In genomic region chr7:131330299-131330698, GRCh38 we compare ENCODE assay signal across 11 cellular contexts. TPM values are rescaled to one million over a fixed set of nuclear protein-coding genes. Genes with fewer than 3 reads are reported as not detected.
DNase-seq lines count a peak whose midpoint lies in the region; ATAC-seq and TF ChIP-seq lines count a peak whose summit lies in the region.
"Had no signal": no experiment of that assay in that cellular context is flagged by ENCODE, and none has a peak within 500 bp of the region (broad histone marks: within the 10 kb centered on the region; RNA-seq: fewer than 3 reads in every experiment).

No MANE protein-coding gene starts in this region.

- H3K9me2 ChIP-seq in SK-N-SH (no peaks in the 10 kb centered on the region), PC-3 (replicated peaks; ENCODE audit: low read length) (no peaks in the 10 kb centered on the region)

- H3K36me3 ChIP-seq in SK-N-SH (replicated peaks in 1 of 2; ENCODE audit: control insufficient read depth in 1 of 2, insufficient read depth in 2 of 2, low read length in 1 of 2), result peaks cover 11 to 34% of the 10 kb centered on the region in 2 experiments
- peaks cover 4% of the 10 kb centered on the region; the same call in 1 of the 2 replicates for H3K36me3 ChIP-seq in PC-3 (ENCODE audit: low read depth, low read length)
- H3K36me3 ChIP-seq in skeletal muscle satellite cell (ENCODE audit: insufficient read depth, low read length), result no peaks in the 10 kb centered on the region

- CTCF ChIA-PET in SK-N-SH (lab: Yijun Ruan, JAX) (interaction anchor here (1.1 to 1.6 kb wide), 2 partner anchors 15 to 24 kb away, joined by 3 to 5 read pairs; no protein-coding TSS in a partner anchor), PC-3 (lab: Charles Lee) (no interaction called here)

- no TSS peak for BruUV-seq in PC-3 (replicated peaks; lab: Mats Ljungman, UMichigan)

- TF ChIP-seq RAD21 in SK-N-SH (IDR thresholded peaks at IDR 0.05; ENCODE audit: low read length), result no peak

- POLR2A ChIA-PET in SK-N-SH (lab: Yijun Ruan, JAX), result no interaction called here
- POLR2A ChIA-PET in PC-3 (lab: Charles Lee; ENCODE audit: unreplicated experiment), result no interaction called here

- H3K79me2 ChIP-seq in SK-N-SH (ENCODE audit: insufficient read depth) (peaks cover 75% of the 10 kb centered on the region), PC-3 (ENCODE audit: low read length) (peaks cover 79% of the 10 kb centered on the region)

- WGBS in SK-N-SH (ENCODE audit: low lambda C conversion rate), result 88% methylated on average over 4 of the region's 4 CpGs

- H3K27me3 ChIP-seq in SK-N-SH (ENCODE audit: insufficient read depth) (no peaks in the 10 kb centered on the region), PC-3 (ENCODE audit: low read length) (no peaks in the 10 kb centered on the region), skeletal muscle satellite cell (ENCODE audit: control insufficient read depth, insufficient read depth, low read length) (no peaks in the 10 kb centered on the region)

- peak overlapping the region; percentile 94; the same call in 1 of the 2 replicates for H3K4me2 ChIP-seq in SK-N-SH
- H3K4me2 ChIP-seq in PC-3 (ENCODE audit: low read length), result peak overlapping the region; percentile 97
- H3K4me2 ChIP-seq in skeletal muscle satellite cell (ENCODE audit: low read length), result peak overlapping the region; percentile 97

- 0 out of 4 replicates have a peak overlapping the region, but pooled peaks of 1 of the 2 experiments have one; percentile 1 for H3K4me3 ChIP-seq in SK-N-SH (ENCODE audit: low read depth in 2 of 2, low read length in 1 of 2)
- H3K4me3 ChIP-seq in PC-3 (ENCODE audit: low read length), result peak overlapping the region; percentile 88
- no peak overlapping the region for H3K4me3 ChIP-seq in skeletal muscle satellite cell (ENCODE audit: low read length)

- H3K9ac ChIP-seq in SK-N-SH (no peak overlapping the region), PC-3 (ENCODE audit: low read length) (no peak overlapping the region), skeletal muscle satellite cell (ENCODE audit: low read depth, low read length) (no peak overlapping the region)

- H3K9me3 ChIP-seq in SK-N-SH, result peaks cover 9% of the 10 kb centered on the region; the same call in 1 of the 2 replicates
- H3K9me3 ChIP-seq in PC-3 (ENCODE audit: low read length), result 0 out of 2 replicates have a peak, but pooled peaks cover 1% of the 10 kb centered on the region
- no peaks in the 10 kb centered on the region for H3K9me3 ChIP-seq in skeletal muscle satellite cell (replicated peaks; ENCODE audit: low read length)

- TF ChIP-seq EP300 in SK-N-SH (IDR thresholded peaks at IDR 0.05; ENCODE audit: borderline replicate concordance in 1 of 2, low read depth in 1 of 2, low read length in 1 of 2), result no peak

- TF ChIP-seq CTCF in SK-N-SH (IDR thresholded peaks at IDR 0.05) (no peak), PC-3 (conservative IDR thresholded peaks at IDR 0.05; ENCODE audit: low read depth, low read length) (no peak)

- ATAC-seq in SK-N-SH treated with all-trans-retinoic acid at 6 μM for 48 hours (no peak), PC-3 (no peak), HG02798 (IDR thresholded peaks at IDR 0.05; ENCODE audit: poor library complexity, unreplicated experiment) (no peak), HG03521 (IDR thresholded peaks at IDR 0.05; ENCODE audit: unreplicated experiment) (no peak)

- intact Hi-C loops in PC-3 (cut with micrococcal nuclease), result no loop called here

- H2AFZ ChIP-seq in SK-N-SH (ENCODE audit: low read depth), result no peak overlapping the region
- H2AFZ ChIP-seq in PC-3 (ENCODE audit: low read length), result no peak overlapping the region

- peaks cover 54% of the 10 kb centered on the region for H4K20me1 ChIP-seq in SK-N-SH (ENCODE audit: insufficient read depth)
- peaks cover 18% of the 10 kb centered on the region; the same call in 1 of the 2 replicates for H4K20me1 ChIP-seq in PC-3 (ENCODE audit: low read length)

- DNase-seq in SK-N-SH (no peak), PC-3 (no peak), epithelial cell of prostate (ENCODE audit: low read depth, low spot score) (no peak), COLO829 (ENCODE audit: low spot score) (no peak)
- DNase-seq: mesendoderm; NCI-H1436 treated with DMSO at 0.1 percent for 48 hours; stimulated activated CD4-positive, alpha-beta T cell treated with anti-CD3 and anti-CD28 coated beads, Interleukin-15, amount 100 ng/mL, for 24 hours had no signal

- H3K4me1 ChIP-seq in SK-N-SH (ENCODE audit: control insufficient read depth in 1 of 2, insufficient read depth in 2 of 2, low read depth in 1 of 2, low read length in 1 of 2) (peaks cover 11 to 15% of the 10 kb centered on the region in 2 experiments; a peak in 2 of 4 replicates), PC-3 (ENCODE audit: insufficient read depth, low read length) (peaks cover 30% of the 10 kb centered on the region), skeletal muscle satellite cell (ENCODE audit: control insufficient read depth, insufficient read depth, low read length) (peaks cover 22% of the 10 kb centered on the region)

- H3K27ac ChIP-seq in SK-N-SH (ENCODE audit: low read depth in 2 of 2, low read length in 1 of 2) (peak overlapping the region in 1 of 2 experiments; percentile 97; a peak in 1 of 4 replicates), PC-3 (ENCODE audit: low read length) (no peak overlapping the region), epithelial cell of prostate (peak overlapping the region; percentile 89)

- peaks cover 17% of the 10 kb centered on the region for H3F3A ChIP-seq in SK-N-SH (replicated peaks; ENCODE audit: insufficient read depth)
- no peaks in the 10 kb centered on the region for H3F3A ChIP-seq in PC-3 (ENCODE audit: low read length, unreplicated experiment)

TF ChIP-seq in SK-N-SH, 30 proteins besides CTCF, POLR2A, EP300 and RAD21:
- TF ChIP-seq GATA2 (CRISPR knock-in tag; IDR thresholded peaks at IDR 0.05), result no peak
- peak; percentile 18; the same call in 1 of the 2 replicates for TF ChIP-seq TEAD4 (IDR thresholded peaks at IDR 0.05; ENCODE audit: borderline replicate concordance, insufficient read depth)
TF ChIP-seq in SK-N-SH: peak in this region for 1.

TF ChIP-seq in SK-N-SH treated with all-trans-retinoic acid at 6 μM for 48 hours, 23 proteins besides CTCF, POLR2A, EP300 and RAD21:
- TF ChIP-seq PPARA (CRISPR knock-in tag; IDR thresholded peaks at IDR 0.05; ENCODE audit: borderline replicate concordance) (no peak), CSDC2 (CRISPR knock-in tag; IDR thresholded peaks at IDR 0.05) (no peak), CREB5 (CRISPR knock-in tag; IDR thresholded peaks at IDR 0.05; ENCODE audit: low read depth) (no peak), OSR1 (CRISPR knock-in tag; IDR thresholded peaks at IDR 0.05) (no peak), TOX (CRISPR knock-in tag; IDR thresholded peaks at IDR 0.05; ENCODE audit: borderline replicate concordance) (no peak), ZNF70 (CRISPR knock-in tag; IDR thresholded peaks at IDR 0.05) (no peak), PATZ1 (CRISPR knock-in tag; IDR thresholded peaks at IDR 0.05; ENCODE audit: borderline replicate concordance) (no peak), ZNF8 (CRISPR knock-in tag; IDR thresholded peaks at IDR 0.05) (no peak), ISL1 (CRISPR knock-in tag; IDR thresholded peaks at IDR 0.05) (no peak), SNAI2 (CRISPR knock-in tag; IDR thresholded peaks at IDR 0.05) (no peak), RARB (CRISPR knock-in tag; IDR thresholded peaks at IDR 0.05) (no peak), BACH2 (CRISPR knock-in tag; IDR thresholded peaks at IDR 0.05; ENCODE audit: borderline replicate concordance) (no peak)

RNA-seq across cellular contexts. Expression of gene MKLN1, which starts 2.6 kb away (rescaled TPM):
- polyA plus RNA-seq in SK-N-SH (2012; rRNA removed), result 11.0 and 16.1 TPM in 2 replicates
- polyA plus RNA-seq in SK-N-SH (2012; cell fraction: cytosol; rRNA removed), result 13.5 and 14.0 TPM in 2 replicates
- polyA plus RNA-seq in SK-N-SH (2012; cell fraction: nucleus; rRNA removed), result 21.1 and 29.9 TPM in 2 replicates
- total RNA-seq in PC-3 (2014; rRNA removed), result 15.3 and 16.3 TPM in 2 replicates
- total RNA-seq in skeletal muscle satellite cell (2012; rRNA removed), result 27.1 and 41.3 TPM in 2 replicates
